Comparison of ENCODE assay signal across 11 cellular contexts in the genomic region with DNA sequence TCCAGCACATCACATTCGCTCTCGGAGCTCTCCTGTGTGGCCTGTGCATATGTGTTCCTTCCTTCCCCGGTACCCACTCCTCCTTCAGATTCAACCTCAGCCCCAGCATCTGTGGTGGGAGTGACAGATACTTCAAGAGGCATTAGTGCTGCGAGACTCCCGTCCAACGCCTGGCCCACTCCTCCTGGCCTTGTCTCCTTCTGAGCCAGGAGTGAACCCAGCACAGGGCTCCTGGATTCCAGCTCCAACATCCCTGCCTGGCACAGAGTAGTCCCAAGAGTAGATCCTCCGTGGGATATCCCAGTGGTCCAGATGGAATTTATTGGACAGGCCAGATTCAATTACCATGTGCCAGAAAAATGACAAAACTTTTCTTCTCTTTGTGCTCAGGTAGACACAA. TPM values are rescaled to one million over a fixed set of nuclear protein-coding genes. Genes with fewer than 3 reads are reported as not detected.
A peak's percentile ranks its signal among the peaks of the same experiment; 100 is the strongest.
DNase-seq lines count a peak whose midpoint lies in the region; ATAC-seq, FAIRE-seq and TF ChIP-seq lines count a peak whose summit lies in the region.
"Had no signal": no experiment of that assay in that cellular context is flagged by ENCODE, and none has a peak within 500 bp of the region (broad histone marks: within the 10 kb centered on the region; RNA-seq: fewer than 3 reads in every experiment).

No MANE protein-coding gene starts in this region.

- no peaks in the 10 kb centered on the region for H3K9me3 Mint-ChIP-seq in immature natural killer cell

- peaks cover 0 to 4% (median 2%) of the 10 kb centered on the region in 3 donors for H3K27me3 Mint-ChIP-seq in immature natural killer cell (ENCODE audit: low read depth in 3 of 3)
- H3K27me3 Mint-ChIP-seq: stimulated activated memory B cell treated with anti-CD40 and anti-IgM and Interleukin-4, amounts not matched to agents 10 μg/mL and 1 μg/mL and 100 μg/mL, for 72 hours had no signal

- intact Hi-C loops in sigmoid colon (cut with DNase I) = loop anchor here (5.0 kb wide), 2 partner anchors 200 to 510 kb away; partner anchors contain the start of gene MIPEP

- WGBS in GM23248 (ENCODE audit: low coverage in 1 of 2, low lambda C conversion rate in 2 of 2, missing lambda C conversion rate in 2 of 2), 2 experiments = 53 to 56% methylated on average over 7 of the region's 7 CpGs
- WGBS in sigmoid colon, 2 donors = 82 to 84% methylated on average over 7 of the region's 7 CpGs
- WGBS in small intestine, 3 donors = 77 to 89% (median 81%) methylated on average over 7 of the region's 7 CpGs

- H2AFZ ChIP-seq in GM23248 = no peak overlapping the region

- no peak for FAIRE-seq in small intestine (lab: Jason Lieb, UNC)

- no peak for ATAC-seq in RWPE2 (ENCODE audit: low read depth)

- H3K4me1 Mint-ChIP-seq in immature natural killer cell = peaks cover 12 to 23% of the 10 kb centered on the region in 2 donors

- H3K36me3 ChIP-seq in GM23248 (ENCODE audit: low read depth) = no peaks in the 10 kb centered on the region
- H3K36me3 ChIP-seq in RWPE2 (ENCODE audit: low read depth) = peaks cover 12% of the 10 kb centered on the region; the same call in 1 of the 2 replicates
- no peaks in the 10 kb centered on the region for H3K36me3 ChIP-seq in sigmoid colon
- no peaks in the 10 kb centered on the region for H3K36me3 ChIP-seq in Peyer's patch
- H3K36me3 ChIP-seq in small intestine (ENCODE audit: control insufficient read depth in 2 of 2, insufficient read depth in 2 of 2, low read length in 2 of 2) = no peaks in the 10 kb centered on the region

- H3K27me3 ChIP-seq in GM23248 (replicated peaks; ENCODE audit: insufficient read depth) (no peaks in the 10 kb centered on the region), RWPE2 (ENCODE audit: insufficient read depth, poor library complexity, severe bottlenecking) (no peaks in the 10 kb centered on the region), sigmoid colon (no peaks in the 10 kb centered on the region), Peyer's patch (no peaks in the 10 kb centered on the region), small intestine (ENCODE audit: control insufficient read depth in 2 of 2, insufficient read depth in 2 of 2, low read length in 2 of 2) (no peaks in the 10 kb centered on the region)

- peak overlapping the region; percentile 75 for H3K27ac ChIP-seq in GM23248
- peak overlapping the region; percentile 95 for H3K27ac ChIP-seq in RWPE2 (ENCODE audit: poor library complexity, severe bottlenecking)
- H3K27ac ChIP-seq in epithelial cell of prostate = peak overlapping the region; percentile 72
- peak overlapping the region; percentile 86 to 95 (median 90) for H3K27ac ChIP-seq in sigmoid colon
- H3K27ac ChIP-seq in Peyer's patch = peak overlapping the region in 2 of 4 donors; percentile 28 to 67
- no peak overlapping the region for H3K27ac ChIP-seq in small intestine (ENCODE audit: low read depth in 1 of 2, low read length in 1 of 2)
- H3K27ac ChIP-seq: VCaP had no signal

- peak overlapping the region; percentile 10; the same call in 1 of the 2 replicates for H3K4me3 ChIP-seq in GM23248
- no peak overlapping the region for H3K4me3 ChIP-seq in RWPE2 (ENCODE audit: severe bottlenecking)
- H3K4me3 ChIP-seq in sigmoid colon = no peak overlapping the region
- H3K4me3 ChIP-seq in Peyer's patch = no peak overlapping the region
- no peak overlapping the region for H3K4me3 ChIP-seq in small intestine (ENCODE audit: low read depth in 1 of 2, low read length in 2 of 2)

- H3K9me3 ChIP-seq in GM23248 (ENCODE audit: low read depth) = no peaks in the 10 kb centered on the region
- no peaks in the 10 kb centered on the region for H3K9me3 ChIP-seq in RWPE2 (ENCODE audit: severe bottlenecking)
- H3K9me3 ChIP-seq in sigmoid colon = no peaks in the 10 kb centered on the region
- no peaks in the 10 kb centered on the region for H3K9me3 ChIP-seq in Peyer's patch
- H3K9me3 ChIP-seq in small intestine (ENCODE audit: control insufficient read depth, low read depth) = no peaks in the 10 kb centered on the region

- in situ Hi-C loops in GM23248 (cut with MboI) = no loop called here

- peaks cover 57% of the 10 kb centered on the region for H3K4me1 ChIP-seq in GM23248 (ENCODE audit: insufficient read depth)
- peaks cover 24% of the 10 kb centered on the region for H3K4me1 ChIP-seq in RWPE2 (ENCODE audit: insufficient read depth, poor library complexity, severe bottlenecking)
- peaks cover 0 to 43% (median 34%) of the 10 kb centered on the region in 4 donors for H3K4me1 ChIP-seq in sigmoid colon
- H3K4me1 ChIP-seq in Peyer's patch = peaks cover 0 to 21% (median 6%) of the 10 kb centered on the region in 4 donors
- H3K4me1 ChIP-seq in small intestine (ENCODE audit: control insufficient read depth in 2 of 2, insufficient read depth in 1 of 2, low read depth in 1 of 2, low read length in 1 of 2) = no peaks in the 10 kb centered on the region

- 0 out of 2 replicates have a peak, but pooled peaks cover under 1% of the 10 kb centered on the region for H4K20me1 ChIP-seq in GM23248 (ENCODE audit: insufficient read depth)

- H3K4me2 ChIP-seq in GM23248 (ENCODE audit: unreplicated experiment) = peak overlapping the region; percentile 73

- no peak for TF ChIP-seq POLR2A in sigmoid colon (IDR thresholded peaks at IDR 0.05)
- TF ChIP-seq POLR2A in Peyer's patch (IDR thresholded peaks at IDR 0.05) = no peak

- no peak overlapping the region for H3K4me3 Mint-ChIP-seq in immature natural killer cell

- no peak overlapping the region for H3K27ac Mint-ChIP-seq in immature natural killer cell

- peaks cover 25% of the 10 kb centered on the region for H3K79me2 ChIP-seq in GM23248 (ENCODE audit: insufficient read depth)

- no peak for DNase-seq in GM23248
- no peak for DNase-seq in RWPE2 (ENCODE audit: low spot score)
- DNase-seq in epithelial cell of prostate (ENCODE audit: low read depth, low spot score) = no peak
- no peak for DNase-seq in sigmoid colon
- no peak for DNase-seq in immature natural killer cell
- no peak for DNase-seq in Peyer's patch
- DNase-seq in small intestine = no peak
- no peak for DNase-seq in stimulated activated CD4-positive, alpha-beta T cell treated with anti-CD3 and anti-CD28 coated beads, Interleukin-2, amount 100 ng/mL, for 24 hours
- DNase-seq: DMS79 treated with DMSO at 0.1 percent for 48 hours had no signal

- no peaks in the 10 kb centered on the region for H3K9me2 ChIP-seq in GM23248 (ENCODE audit: insufficient read depth)

- H3K9ac ChIP-seq in GM23248 = 0 out of 2 replicates have a peak overlapping the region, but pooled peaks have one; percentile 29

- no peak for TF ChIP-seq EP300 in sigmoid colon (IDR thresholded peaks at IDR 0.05)

- peaks cover 28% of the 10 kb centered on the region for H3F3A ChIP-seq in GM23248 (ENCODE audit: insufficient read depth)

- H3K36me3 Mint-ChIP-seq in immature natural killer cell = peaks cover 0 to 4% (median 0%) of the 10 kb centered on the region in 3 donors
- H3K36me3 Mint-ChIP-seq: stimulated activated memory B cell treated with anti-CD40 and anti-IgM and Interleukin-4, amounts not matched to agents 10 μg/mL and 1 μg/mL and 100 μg/mL, for 72 hours had no signal

- TF ChIP-seq CTCF in RWPE2 (IDR thresholded peaks at IDR 0.05; ENCODE audit: poor library complexity, severe bottlenecking) (no peak), sigmoid colon (IDR thresholded peaks at IDR 0.05) (no peak), Peyer's patch (IDR thresholded peaks at IDR 0.05) (no peak)

RNA-seq across cellular contexts. Expression of gene SACS, which starts 55.9 kb away (rescaled TPM):
- 45.7 and 54.4 TPM in 2 replicates for total RNA-seq in GM23248 (2014; rRNA removed; shearing (Covaris generic))
- polyA plus RNA-seq in GM23248 (2016; fragmentation: Nextera tagmentation; extraction: Ambion mirVana) (6.1 and 8.1 TPM in 2 replicates), sigmoid colon (1 to 10 TPM in 1 of 3 donors, under 1 TPM in 2; 0.60 to 3.9 (median 0.69) TPM), immature natural killer cell (1 to 10 TPM in 2 of 3 donors, under 1 TPM in 1; 0.42 to 4.4 (median 4.0) TPM), small intestine (1 to 10 TPM in 1 of 3 donors, under 1 TPM in 2; 0.67 to 1.4 (median 0.81) TPM)
- total RNA-seq in sigmoid colon (10 to 100 TPM; 20.9 to 32.5 (median 26.6) TPM), Peyer's patch (10 to 100 TPM in 1 of 4 donors, 1 to 10 TPM in 3; 5.4 to 49.5 (median 5.9) TPM)

Comparison
In these comparisons a context has a peak if more than half of its experiments do, and no peak if none do; other contexts are left out.
1. H3K27ac ChIP-seq: peak in GM23248 (single experiment), RWPE2 (single experiment), epithelial cell of prostate (single experiment) and sigmoid colon (4 of 4); none in small intestine (0 of 2).